In genomic region chr20:3922223-3922982, GRCh38 we compare ENCODE assay signal across 13 cellular contexts. TPM values are rescaled to one million over a fixed set of nuclear protein-coding genes. Genes with fewer than 3 reads are reported as not detected.
A peak's percentile ranks its signal among the peaks of the same experiment; 100 is the strongest.
DNase-seq lines count a peak whose midpoint lies in the region; ATAC-seq, FAIRE-seq and TF ChIP-seq lines count a peak whose summit lies in the region.
"Had no signal": no experiment of that assay in that cellular context is flagged by ENCODE, and none has a peak within 500 bp of the region (broad histone marks: within the 10 kb centered on the region; RNA-seq: fewer than 3 reads in every experiment).

No MANE protein-coding gene starts in this region.

- no peak for ATAC-seq in activated naive CD4-positive, alpha-beta T cell treated with anti-CD3 and anti-CD28 coated beads, Interleukin-2, amount 50 U/mL, for 72 hours

- peaks cover 49% of the 10 kb centered on the region for H3K79me2 ChIP-seq in neural progenitor cell (ENCODE audit: low read depth)

- peaks cover 43 to 100% (median 99%) of the 10 kb centered on the region in 11 experiments for H4K20me1 ChIP-seq in BLaER1 treated with 17β-estradiol and CSF1 and Interleukin-3, amounts not matched to agents 10 nM and 100 nM
- peaks cover 96% of the 10 kb centered on the region for H4K20me1 ChIP-seq in neural progenitor cell (ENCODE audit: low read depth)

- peak overlapping the region in 9 of 11 experiments; percentile 22 to 62 (median 46); a peak in 13 of 22 replicates for H3K9ac ChIP-seq in BLaER1 treated with 17β-estradiol and CSF1 and Interleukin-3, amounts not matched to agents 10 nM and 100 nM
- no peak overlapping the region for H3K9ac ChIP-seq in neural progenitor cell

- peak; percentile 56 for FAIRE-seq in GM12891 (lab: Jason Lieb, UNC)

- no peak overlapping the region for H3K4me3 ChIP-seq in BLaER1 treated with 17β-estradiol and CSF1 and Interleukin-3, amounts not matched to agents 10 nM and 100 nM
- no peak overlapping the region for H3K4me3 ChIP-seq in neural progenitor cell

- H3K4me1 Mint-ChIP-seq in mesothelial cell of epicardium (peaks cover 15% of the 10 kb centered on the region), neural progenitor cell (peaks cover 16% of the 10 kb centered on the region)

- DNase-seq in GM12891 (ENCODE audit: insufficient read length, low spot score): no peak
- DNase-seq in activated naive CD4-positive, alpha-beta T cell treated with anti-CD3 and anti-CD28 coated beads, Interleukin-2, amount 50 U/mL, for 72 hours (ENCODE audit: low spot score in 2 of 2): no peak
- no peak for DNase-seq in mesothelial cell of epicardium (ENCODE audit: low spot score in 2 of 2, unreplicated experiment in 2 of 2)
- no peak for DNase-seq in neural progenitor cell (ENCODE audit: low spot score)
- no peak for DNase-seq in NCI-H69 (lab: John Stamatoyannopoulos, UW)
- DNase-seq in DMS53 (lab: John Stamatoyannopoulos, UW): no peak
- no peak for DNase-seq in NCI-H774 (lab: John Stamatoyannopoulos, UW)
- DNase-seq: amniotic stem cell, C1 segment of cervical spinal cord, NCI-H2029 treated with DMSO at 0.1 percent for 48 hours, retina, SW 1271 had no signal

- no peak for TF ChIP-seq CTCF in mesothelial cell of epicardium (IDR thresholded peaks at IDR 0.05; ENCODE audit: unreplicated experiment)
- no peak for TF ChIP-seq CTCF in neural progenitor cell (IDR thresholded peaks at IDR 0.05)

- H3K27me3 Mint-ChIP-seq in mesothelial cell of epicardium (ENCODE audit: low read depth) (no peaks in the 10 kb centered on the region), neural progenitor cell (ENCODE audit: insufficient read depth, low read depth) (peaks cover 12% of the 10 kb centered on the region)

- no peak overlapping the region for H2AFZ ChIP-seq in neural progenitor cell (replicated peaks)

- peak overlapping the region in 7 of 11 experiments; percentile 20 to 55 (median 43); a peak in 12 of 22 replicates for H3K27ac ChIP-seq in BLaER1 treated with 17β-estradiol and CSF1 and Interleukin-3, amounts not matched to agents 10 nM and 100 nM
- H3K27ac ChIP-seq in neural progenitor cell: no peak overlapping the region

- H3K4me2 ChIP-seq in BLaER1 treated with 17β-estradiol and CSF1 and Interleukin-3, amounts not matched to agents 10 nM and 100 nM: peak overlapping the region; percentile 13 to 81 (median 59); a peak in 21 of 22 replicates
- no peak overlapping the region for H3K4me2 ChIP-seq in neural progenitor cell

- peaks cover 8 to 34% of the 10 kb centered on the region in 2 donors for H3K36me3 Mint-ChIP-seq in activated naive CD4-positive, alpha-beta T cell treated with anti-CD3 and anti-CD28 coated beads, Interleukin-2, amount 50 U/mL, for 72 hours
- H3K36me3 Mint-ChIP-seq in mesothelial cell of epicardium: peaks cover 22% of the 10 kb centered on the region
- H3K36me3 Mint-ChIP-seq in neural progenitor cell: peaks cover 42% of the 10 kb centered on the region

- no peaks in the 10 kb centered on the region for H3K9me3 Mint-ChIP-seq in activated naive CD4-positive, alpha-beta T cell treated with anti-CD3 and anti-CD28 coated beads, Interleukin-2, amount 50 U/mL, for 72 hours
- H3K9me3 Mint-ChIP-seq in mesothelial cell of epicardium (no peaks in the 10 kb centered on the region), neural progenitor cell (no peaks in the 10 kb centered on the region)

- H3F3A ChIP-seq in neural progenitor cell (ENCODE audit: low read depth): peaks cover 23% of the 10 kb centered on the region

- H3K36me3 ChIP-seq in BLaER1 treated with 17β-estradiol and CSF1 and Interleukin-3, amounts not matched to agents 10 nM and 100 nM: peaks cover 76 to 97% (median 87%) of the 10 kb centered on the region in 11 experiments
- peaks cover 14% of the 10 kb centered on the region for H3K36me3 ChIP-seq in neural progenitor cell

- no peaks in the 10 kb centered on the region for H3K9me3 ChIP-seq in BLaER1 treated with 17β-estradiol and CSF1 and Interleukin-3, amounts not matched to agents 10 nM and 100 nM (replicated peaks in 1 of 11)
- no peaks in the 10 kb centered on the region for H3K9me3 ChIP-seq in neural progenitor cell (ENCODE audit: low read depth)

- H3K27me3 ChIP-seq in BLaER1 treated with 17β-estradiol and CSF1 and Interleukin-3, amounts not matched to agents 10 nM and 100 nM: no peaks in the 10 kb centered on the region
- no peaks in the 10 kb centered on the region for H3K27me3 ChIP-seq in neural progenitor cell

- H3K27ac Mint-ChIP-seq in activated naive CD4-positive, alpha-beta T cell treated with anti-CD3 and anti-CD28 coated beads, Interleukin-2, amount 50 U/mL, for 72 hours: peak overlapping the region; percentile 81 to 92
- H3K27ac Mint-ChIP-seq in mesothelial cell of epicardium: peak overlapping the region; percentile 40
- H3K27ac Mint-ChIP-seq in neural progenitor cell: no peak overlapping the region

- 0 out of 2 replicates have a peak, but pooled peaks have one; percentile 10 for TF ChIP-seq POLR2A in GM12891 (IDR thresholded peaks at IDR 0.05; ENCODE audit: low read depth, low read length)

- H3K4me1 ChIP-seq in BLaER1 treated with 17β-estradiol and CSF1 and Interleukin-3, amounts not matched to agents 10 nM and 100 nM: peaks cover 48 to 88% (median 78%) of the 10 kb centered on the region in 10 experiments
- H3K4me1 ChIP-seq in neural progenitor cell: peaks cover 7% of the 10 kb centered on the region

- H3K4me3 Mint-ChIP-seq in mesothelial cell of epicardium (no peak overlapping the region), neural progenitor cell (no peak overlapping the region)

TF ChIP-seq in GM12891, 5 proteins besides CTCF, POLR2A, EP300 and RAD21:
- TF ChIP-seq PAX5 (IDR thresholded peaks at IDR 0.05; ENCODE audit: insufficient read depth, low read length, severe bottlenecking) (no peak), TAF1 (IDR thresholded peaks at IDR 0.05; ENCODE audit: low read depth, low read length) (no peak), POLR2AphosphoS5 (IDR thresholded peaks at IDR 0.05; ENCODE audit: low read depth, low read length) (no peak), SPI1 (IDR thresholded peaks at IDR 0.05; ENCODE audit: low read depth, low read length) (no peak), POU2F2 (IDR thresholded peaks at IDR 0.05; ENCODE audit: low read depth, low read length) (no peak)

RNA-seq across cellular contexts. Expression of gene PANK2, which starts 33.2 kb away (rescaled TPM):
- 25.2 TPM for polyA plus RNA-seq in GM12891 (2012; ENCODE audit: low read depth, missing spikeins)
- 10 to 100 TPM; 56.0 to 64.7 TPM for total RNA-seq in activated naive CD4-positive, alpha-beta T cell treated with anti-CD3 and anti-CD28 coated beads, Interleukin-2, amount 50 U/mL, for 72 hours
- 48.3 to 52.5 TPM (median 48.7 TPM) in 3 replicates for total RNA-seq in mesothelial cell of epicardium
- total RNA-seq in neural progenitor cell (ENCODE audit: low replicate concordance): 55.7 and 60.7 TPM in 2 replicates
